2 cellular contexts compared by ENCODE assay signal in the genomic region with DNA sequence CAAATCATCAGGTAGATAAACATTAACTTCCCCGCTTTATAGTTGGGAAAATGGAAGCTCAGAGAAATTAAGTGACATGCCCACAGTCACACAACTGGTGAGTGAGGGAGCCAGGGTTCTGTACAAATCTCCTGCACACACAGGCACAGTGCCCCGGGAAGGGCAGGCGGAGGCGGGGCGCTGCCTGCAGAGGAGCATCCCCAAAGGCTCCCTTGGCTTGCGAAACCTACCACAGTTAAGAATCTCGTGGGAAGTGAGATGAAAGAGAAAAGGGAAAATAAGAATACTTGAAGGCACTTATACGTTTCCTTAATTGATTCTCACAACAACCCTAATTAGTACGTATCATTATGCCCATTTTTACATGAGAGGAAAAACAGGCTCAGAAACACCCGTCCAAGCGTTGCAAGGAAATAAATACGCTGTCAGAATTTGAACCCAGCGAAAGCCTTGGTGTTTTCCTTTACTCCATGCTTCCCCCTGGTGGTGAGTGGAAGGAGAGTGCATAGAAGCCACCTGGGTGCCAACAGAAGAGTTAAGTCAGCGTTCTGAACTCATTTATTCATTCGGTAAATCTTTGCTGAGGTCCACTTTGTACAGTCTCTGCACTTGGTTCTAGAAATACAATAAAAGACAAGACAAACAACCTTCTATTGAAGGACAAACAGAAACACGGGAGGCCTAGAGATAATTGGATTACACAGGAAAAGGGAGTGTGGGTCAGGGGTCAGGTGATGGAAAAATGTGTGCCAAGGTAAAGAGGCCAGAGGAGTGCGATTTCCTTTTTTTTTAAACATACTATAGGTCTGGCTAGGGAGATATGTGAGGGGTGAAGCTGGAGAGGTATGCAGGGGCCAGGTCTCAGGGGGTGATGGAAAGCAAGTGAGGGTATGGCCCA.
TF ChIP-seq lines count a peak whose summit lies in the region.

No MANE protein-coding gene starts in this region.

TF ChIP-seq in A549, 52 proteins besides CTCF, POLR2A, EP300 and RAD21:
- TF ChIP-seq SMC3 (IDR thresholded peaks at IDR 0.05) = peak; percentile 72
- TF ChIP-seq FOXS1 (CRISPR knock-in tag; IDR thresholded peaks at IDR 0.05) = no peak
- 0 out of 4 replicates have a peak, but pooled peaks of 1 of the 2 experiments have one; percentile 13 for TF ChIP-seq CEBPB (IDR thresholded peaks at IDR 0.05)
- TF ChIP-seq MAFK (IDR thresholded peaks at IDR 0.05; ENCODE audit: partially characterized antibody) = peak; percentile 43

TF ChIP-seq in H1, 55 proteins besides CTCF, POLR2A, EP300 and RAD21:
- TF ChIP-seq CEBPB (IDR thresholded peaks at IDR 0.05; ENCODE audit: low read depth, low read length) = peak; percentile 60; the same call in 1 of the 2 replicates
- TF ChIP-seq MAFK (IDR thresholded peaks at IDR 0.05; ENCODE audit: low read depth, low read length) = no peak
- no peak for TF ChIP-seq SP1 (IDR thresholded peaks at IDR 0.05; ENCODE audit: low read depth, low read length)
